8 cellular contexts compared by ENCODE assay signal in genomic region chr3:125057186-125057850, GRCh38. TPM values are rescaled to one million over a fixed set of nuclear protein-coding genes. Genes with fewer than 3 reads are reported as not detected.
DNase-seq lines count a peak whose midpoint lies in the region; ATAC-seq, FAIRE-seq and TF ChIP-seq lines count a peak whose summit lies in the region.

No MANE protein-coding gene starts in this region.

- in situ Hi-C loops in HepG2 (cut with HindIII; ENCODE audit: extremely low pct_ligation_motif_present, low pct_unique_long_range_greater_than_20kb) = no loop called here

- H3K27me3 ChIP-seq in HepG2 (ENCODE audit: control insufficient read depth in 1 of 2, insufficient read depth in 2 of 2, low read length in 2 of 2) (peaks cover 0 to 30% of the 10 kb centered on the region in 2 experiments; a peak in 4 of 5 replicates), right lobe of liver (no peaks in the 10 kb centered on the region), mesenchymal stem cell (ENCODE audit: control insufficient read depth in 1 of 2, insufficient read depth in 1 of 2, low read length in 2 of 2) (no peaks in the 10 kb centered on the region)

- no peak overlapping the region for H3K27ac ChIP-seq in HepG2 (ENCODE audit: extremely low read length, insufficient read depth, low read length)
- H3K27ac ChIP-seq in right lobe of liver = no peak overlapping the region
- H3K27ac ChIP-seq in mesenchymal stem cell (ENCODE audit: low read length, poor library complexity, severe bottlenecking) = no peak overlapping the region

- 20% methylated on average over 3 of the region's 3 CpGs for WGBS in HepG2 (ENCODE audit: low lambda C conversion rate)
- WGBS in right lobe of liver (ENCODE audit: insufficient coverage, low coverage, low lambda C conversion rate, missing lambda C conversion rate) = 93% methylated on average over 2 of the region's 3 CpGs
- WGBS in mesenchymal stem cell = 38% methylated on average over 3 of the region's 3 CpGs

- POLR2A ChIA-PET in HepG2 (lab: Yijun Ruan, JAX) = interaction anchor here (1.2 kb wide), 1 partner anchor 54 kb away, joined by 3 read pairs; no protein-coding TSS in a partner anchor

- peak overlapping the region; percentile 51 for H2BK120ac ChIP-seq in mesenchymal stem cell (ENCODE audit: low read depth, low read length)

- no peaks in the 10 kb centered on the region for H3K79me1 ChIP-seq in mesenchymal stem cell (replicated peaks; ENCODE audit: low read length, poor library complexity, severe bottlenecking)

- H4K20me1 ChIP-seq in HepG2 (ENCODE audit: insufficient read depth, low read length) = peaks cover 9% of the 10 kb centered on the region

- CTCF ChIA-PET in HepG2 (lab: Yijun Ruan, JAX; ENCODE audit: low intra/inter-chr PET ratio, low total read pairs) = no interaction called here

- H3K4me3 ChIP-seq in HepG2 (replicated peaks in 1 of 3; ENCODE audit: insufficient read depth in 1 of 3, low read depth in 2 of 3, low read length in 3 of 3) (no peak overlapping the region), right lobe of liver (no peak overlapping the region), mesenchymal stem cell (ENCODE audit: insufficient read depth in 1 of 2, low read depth in 1 of 2, low read length in 2 of 2) (peak overlapping the region in 1 of 2 experiments; percentile 69)

- intact Hi-C loops in HepG2 (cut with micrococcal nuclease; ENCODE audit: unreplicated experiment) = loop anchor here (10.0 kb wide), 1 partner anchor 97 kb away; no protein-coding TSS in a partner anchor
- intact Hi-C loops in right lobe of liver (cut with DNase I) = no loop called here

- peak overlapping the region; percentile 28 for H2AK5ac ChIP-seq in mesenchymal stem cell (ENCODE audit: low read length, severe bottlenecking)

- H4K91ac ChIP-seq in mesenchymal stem cell (ENCODE audit: low read length) = peak overlapping the region; percentile 63

- H3K18ac ChIP-seq in mesenchymal stem cell (ENCODE audit: low read depth in 1 of 2, low read length in 2 of 2) = peak overlapping the region; percentile 7 to 59

- BruUV-seq in HepG2 (replicated peaks; lab: Mats Ljungman, UMichigan) = no TSS peak

- H4K8ac ChIP-seq in mesenchymal stem cell (ENCODE audit: low read length) = peak overlapping the region; percentile 78

- no peak overlapping the region for H3K4ac ChIP-seq in mesenchymal stem cell (ENCODE audit: low read depth in 1 of 2, low read length in 2 of 2)

- TF ChIP-seq RAD21 in HepG2 (CRISPR knock-in tag; IDR thresholded peaks at IDR 0.05) = no peak

- H3K36me3 ChIP-seq in HepG2 (replicated peaks in 1 of 2; ENCODE audit: control insufficient read depth in 1 of 2, insufficient read depth in 2 of 2, low read length in 2 of 2) = peaks cover 0 to 8% of the 10 kb centered on the region in 2 experiments; a peak in 1 of 5 replicates
- no peaks in the 10 kb centered on the region for H3K36me3 ChIP-seq in right lobe of liver
- H3K36me3 ChIP-seq in mesenchymal stem cell (ENCODE audit: control insufficient read depth in 1 of 2, insufficient read depth in 2 of 2, low read depth in 1 of 2, low read length in 2 of 2) = peaks cover 0 to 6% of the 10 kb centered on the region in 2 experiments

- DNase-seq in HepG2 (ENCODE audit: low spot score) (no peak), right lobe of liver (no peak), astrocyte of the hippocampus (ENCODE audit: low read depth, low spot score) (peak; percentile 75), mesenchymal stem cell (peak; percentile 87), NCI-H1105 treated with DMSO at 0.1 percent for 48 hours (lab: John Stamatoyannopoulos, UW) (no peak), NCI-H2171 treated with DMSO at 0.1 percent for 48 hours (lab: John Stamatoyannopoulos, UW) (no peak), NOMO-1 treated with dmso at 0.1 percent for 144 hours (lab: John Stamatoyannopoulos, UW; ENCODE audit: unreplicated experiment) (no peak)

- H2BK15ac ChIP-seq in mesenchymal stem cell (ENCODE audit: low read depth, poor library complexity, severe bottlenecking) = no peak overlapping the region

- no peak overlapping the region for H2AFZ ChIP-seq in HepG2 (ENCODE audit: low read length)
- H2AFZ ChIP-seq in mesenchymal stem cell (ENCODE audit: low read depth, low read length) = no peak overlapping the region

- peaks cover 18% of the 10 kb centered on the region for H3K79me2 ChIP-seq in HepG2 (ENCODE audit: insufficient read depth, low read length)

- no peak overlapping the region for H3K14ac ChIP-seq in mesenchymal stem cell (ENCODE audit: low read length in 2 of 2)

- TF ChIP-seq EP300 in HepG2 (IDR thresholded peaks at IDR 0.05; ENCODE audit: low read depth in 2 of 2, low read length in 2 of 2) (no peak), HepG2 (CRISPR knock-in tag; IDR thresholded peaks at IDR 0.05; ENCODE audit: borderline replicate concordance) (no peak)

- no peak for FAIRE-seq in HepG2 (lab: Jason Lieb, UNC)

- H3K4me1 ChIP-seq in HepG2 (ENCODE audit: insufficient read depth, low read length) (peaks cover 72% of the 10 kb centered on the region), right lobe of liver (peaks cover 0 to 16% (median 3%) of the 10 kb centered on the region in 4 donors), mesenchymal stem cell (ENCODE audit: control insufficient read depth, insufficient read depth, low read depth, low read length) (peaks cover 14% of the 10 kb centered on the region)

- TF ChIP-seq POLR2A in HepG2 (IDR thresholded peaks at IDR 0.05; ENCODE audit: insufficient read depth in 1 of 2, low read depth in 2 of 2, low read length in 2 of 2) (no peak), right lobe of liver (IDR thresholded peaks at IDR 0.05) (no peak)

- TF ChIP-seq CTCF in HepG2 (CRISPR knock-in tag; IDR thresholded peaks at IDR 0.05) (no peak), right lobe of liver (IDR thresholded peaks at IDR 0.05) (no peak)

- H3K9ac ChIP-seq in HepG2 (ENCODE audit: insufficient read depth, low read depth, low read length) (no peak overlapping the region), mesenchymal stem cell (ENCODE audit: low read length) (peak overlapping the region; percentile 98)

- H2BK12ac ChIP-seq in mesenchymal stem cell (ENCODE audit: low read length in 2 of 2) = peak overlapping the region; percentile 16 to 78

- no peak overlapping the region for H2BK5ac ChIP-seq in mesenchymal stem cell (ENCODE audit: low read depth, low read length, poor library complexity, severe bottlenecking)

- 0 out of 2 replicates have a peak overlapping the region, but pooled peaks have one; percentile 95 for H3K4me2 ChIP-seq in HepG2 (ENCODE audit: low read depth, low read length)
- H3K4me2 ChIP-seq in mesenchymal stem cell (ENCODE audit: low read length, poor library complexity, severe bottlenecking) = no peak overlapping the region

- H3K9me3 ChIP-seq in HepG2 (ENCODE audit: low read length) = no peaks in the 10 kb centered on the region
- no peaks in the 10 kb centered on the region for H3K9me3 ChIP-seq in right lobe of liver
- no peaks in the 10 kb centered on the region for H3K9me3 ChIP-seq in mesenchymal stem cell (ENCODE audit: control insufficient read depth, low read length)

- no peak for ATAC-seq in HepG2
- ATAC-seq in right lobe of liver = no peak
- no peak for ATAC-seq in GM19035 (IDR thresholded peaks at IDR 0.05; ENCODE audit: unreplicated experiment)

- H3K23ac ChIP-seq in mesenchymal stem cell (ENCODE audit: low read length in 2 of 2) = no peak overlapping the region

TF ChIP-seq in HepG2, 621 proteins besides CTCF, POLR2A, EP300 and RAD21:
- TF ChIP-seq HNRNPK (IDR thresholded peaks at IDR 0.05; ENCODE audit: low read depth, low read length, poor library complexity, severe bottlenecking) (peak; percentile 67), MNT (IDR thresholded peaks at IDR 0.05) (no peak), FOSL2 (CRISPR knock-in tag; IDR thresholded peaks at IDR 0.05) (peak; percentile 64)

RNA-seq across cellular contexts. Expression of gene HEG1, which starts 1.5 kb away (rescaled TPM):
- 9.7 and 10.7 TPM in 2 replicates for total RNA-seq in HepG2 (2016; rRNA removed; fragmentation: Illumina TruSeq; extraction: Trizol)
- total RNA-seq in HepG2 (2016; cell fraction: cytosol; rRNA removed; fragmentation: Illumina TruSeq; extraction: Trizol; ENCODE audit: low read depth) = 1.1 TPM in 2 replicates
- 6.8 and 9.0 TPM in 2 replicates for total RNA-seq in HepG2 (2016; cell fraction: insoluble cytoplasmic fraction; rRNA removed; fragmentation: Illumina TruSeq; extraction: Trizol)
- 3.2 and 3.3 TPM in 2 replicates for total RNA-seq in HepG2 (2016; cell fraction: membrane; rRNA removed; fragmentation: Illumina TruSeq; extraction: Trizol)
- 17.3 and 19.4 TPM in 2 replicates for total RNA-seq in HepG2 (2016; cell fraction: nucleus; rRNA removed; fragmentation: Illumina TruSeq; extraction: Trizol)
- polyA plus RNA-seq in HepG2 (2011; rRNA removed) = 11.6 and 18.2 TPM in 2 replicates
- polyA plus RNA-seq in HepG2 (2011; cell fraction: cytosol; rRNA removed) = 8.6 and 8.8 TPM in 2 replicates
- polyA plus RNA-seq in HepG2 (2011; cell fraction: nucleus; rRNA removed) = 17.9 and 23.5 TPM in 2 replicates
- polyA plus RNA-seq in HepG2 (2012) = 12.1 and 14.0 TPM in 2 replicates
- 0.46 and 0.52 TPM in 2 replicates for polyA plus RNA-seq in HepG2 (2016; cell fraction: cytosol; fragmentation: Illumina TruSeq; extraction: Trizol; ENCODE audit: low read depth)
- 5.4 and 5.8 TPM in 2 replicates for polyA plus RNA-seq in HepG2 (2016; cell fraction: insoluble cytoplasmic fraction; fragmentation: Illumina TruSeq; extraction: Trizol; ENCODE audit: low read depth)
- polyA plus RNA-seq in HepG2 (2016; cell fraction: membrane; fragmentation: Illumina TruSeq; extraction: Trizol; ENCODE audit: low read depth) = 0.69 and 0.92 TPM in 2 replicates
- 14.9 and 16.7 TPM in 2 replicates for polyA plus RNA-seq in HepG2 (2016; cell fraction: nucleus; fragmentation: Illumina TruSeq; extraction: Trizol; ENCODE audit: insufficient read depth, low read depth)
- 51.4 and 72.4 TPM in 2 replicates for polyA minus RNA-seq in HepG2 (2011; rRNA and poly(A)+ RNA removed; ENCODE audit: low replicate concordance)
- 23.5 and 27.8 TPM in 2 replicates for polyA minus RNA-seq in HepG2 (2011; cell fraction: cytosol; rRNA and poly(A)+ RNA removed)
- 17.8 and 25.8 TPM in 2 replicates for polyA minus RNA-seq in HepG2 (2011; cell fraction: nucleus; rRNA and poly(A)+ RNA removed)
- 10 to 100 TPM in 3 of 6 experiments, 1 to 10 TPM in 3; 3.5 to 14.9 (median 10.8) TPM for total RNA-seq in right lobe of liver
- 134 TPM for polyA plus RNA-seq in mesenchymal stem cell (2013, experiment 1 of 2)
- polyA plus RNA-seq in mesenchymal stem cell (2013, experiment 2 of 2) = 130 TPM

Comparison
In these comparisons a context has a peak if more than half of its experiments do, and no peak if none do; other contexts are left out.
1. DNase-seq: peak in astrocyte of the hippocampus (single experiment) and mesenchymal stem cell (single experiment); none in HepG2 (single experiment), right lobe of liver (0 of 3), NCI-H1105 treated with DMSO at 0.1 percent for 48 hours (single experiment), NCI-H2171 treated with DMSO at 0.1 percent for 48 hours (single experiment) and NOMO-1 treated with dmso at 0.1 percent for 144 hours (single experiment).